In genomic region chr14:93207468-93208308, GRCh38 we compare ENCODE assay signal across 8 cellular contexts. TPM values are rescaled to one million over a fixed set of nuclear protein-coding genes. Genes with fewer than 3 reads are reported as not detected.
A peak's percentile ranks its signal among the peaks of the same experiment; 100 is the strongest.
DNase-seq lines count a peak whose midpoint lies in the region; ATAC-seq and TF ChIP-seq lines count a peak whose summit lies in the region.

No MANE protein-coding gene starts in this region.

- ATAC-seq in GM18870 (IDR thresholded peaks at IDR 0.05; ENCODE audit: unreplicated experiment) = peak; percentile 26
- ATAC-seq in HG03103 (IDR thresholded peaks at IDR 0.05; ENCODE audit: low read depth, unreplicated experiment) = peak; percentile 13
- peak; percentile 62 for ATAC-seq in activated naive CD8-positive, alpha-beta T cell treated with anti-CD3 and anti-CD28 coated beads, Interleukin-2, amount 50 U/mL, for 24 hours

- peak overlapping the region; percentile 79 for H3K4me2 ChIP-seq in osteoblast (ENCODE audit: insufficient read depth, low read length)

- H3K4me3 ChIP-seq in cardiac muscle cell (peak overlapping the region; percentile 83), osteoblast (ENCODE audit: insufficient read depth, low read length) (peak overlapping the region; percentile 99)

- peaks cover 41% of the 10 kb centered on the region for H3K4me1 Mint-ChIP-seq in activated naive CD8-positive, alpha-beta T cell treated with anti-CD3 and anti-CD28 coated beads, Interleukin-2, amount 50 U/mL, for 24 hours

- H3K4me3 Mint-ChIP-seq in activated naive CD8-positive, alpha-beta T cell treated with anti-CD3 and anti-CD28 coated beads, Interleukin-2, amount 50 U/mL, for 24 hours = peak overlapping the region; percentile 84

- DNase-seq in CD1c-positive myeloid dendritic cell (ENCODE audit: extremely low spot score) (peak; percentile 40), NCI-H524 treated with DMSO at 0.1 percent for 48 hours (lab: John Stamatoyannopoulos, UW) (peak; percentile 56), cardiac muscle cell (ENCODE audit: low read depth in 1 of 2, low spot score in 1 of 2) (peak; percentile 64 to 69), osteoblast (ENCODE audit: insufficient read length, low spot score, missing footprints) (peak; percentile 86), retina (no peak)
- DNase-seq in activated naive CD8-positive, alpha-beta T cell treated with anti-CD3 and anti-CD28 coated beads, Interleukin-2, amount 50 U/mL, for 24 hours = peak; percentile 49

- H3K79me2 ChIP-seq in osteoblast (ENCODE audit: insufficient read depth, low read length) = peaks cover 50% of the 10 kb centered on the region

- no peaks in the 10 kb centered on the region for H3K27me3 Mint-ChIP-seq in activated naive CD8-positive, alpha-beta T cell treated with anti-CD3 and anti-CD28 coated beads, Interleukin-2, amount 50 U/mL, for 24 hours

- peak; percentile 49 for TF ChIP-seq CTCF in cardiac muscle cell (IDR thresholded peaks at IDR 0.05; ENCODE audit: low read depth, low read length)
- peak; percentile 39 for TF ChIP-seq CTCF in osteoblast (IDR thresholded peaks at IDR 0.05; ENCODE audit: extremely low read depth, low read depth, low read length)

- H3K27me3 ChIP-seq in cardiac muscle cell (no peaks in the 10 kb centered on the region), osteoblast (ENCODE audit: insufficient read depth, low read length) (no peaks in the 10 kb centered on the region)

- peaks cover 27% of the 10 kb centered on the region for H3K36me3 Mint-ChIP-seq in activated naive CD8-positive, alpha-beta T cell treated with anti-CD3 and anti-CD28 coated beads, Interleukin-2, amount 50 U/mL, for 24 hours (ENCODE audit: low read depth)

- no peaks in the 10 kb centered on the region for H3K9me3 ChIP-seq in cardiac muscle cell (ENCODE audit: low read depth)
- H3K9me3 ChIP-seq in osteoblast (ENCODE audit: low read depth, low read length) = no peaks in the 10 kb centered on the region

- H3K27ac Mint-ChIP-seq in activated naive CD8-positive, alpha-beta T cell treated with anti-CD3 and anti-CD28 coated beads, Interleukin-2, amount 50 U/mL, for 24 hours = peak overlapping the region; percentile 88

- no peaks in the 10 kb centered on the region for H3K9me3 Mint-ChIP-seq in activated naive CD8-positive, alpha-beta T cell treated with anti-CD3 and anti-CD28 coated beads, Interleukin-2, amount 50 U/mL, for 24 hours

- H2AFZ ChIP-seq in osteoblast (ENCODE audit: low read length) = peak overlapping the region; percentile 93

- H3K4me1 ChIP-seq in cardiac muscle cell (ENCODE audit: low read depth) (peaks cover 10% of the 10 kb centered on the region), osteoblast (ENCODE audit: insufficient read depth, low read length) (peaks cover 20% of the 10 kb centered on the region)

- H3K27ac ChIP-seq in cardiac muscle cell (peak overlapping the region; percentile 77), osteoblast (ENCODE audit: low read depth, low read length) (peak overlapping the region; percentile 80)

- H3K36me3 ChIP-seq in cardiac muscle cell = peaks cover 6% of the 10 kb centered on the region
- H3K36me3 ChIP-seq in osteoblast (ENCODE audit: insufficient read depth, low read length) = peaks cover 7% of the 10 kb centered on the region

- no peaks in the 10 kb centered on the region for H4K20me1 ChIP-seq in osteoblast (ENCODE audit: insufficient read depth, low read length)

RNA-seq across cellular contexts. Expression of gene UBR7, which starts 0.6 kb away (rescaled TPM):
- 24.6 and 27.2 TPM in 2 replicates for total RNA-seq in cardiac muscle cell
- polyA plus RNA-seq in cardiac muscle cell = 29.1 and 31.9 TPM in 2 replicates
- 20.6 and 25.3 TPM in 2 replicates for total RNA-seq in osteoblast

RNA-seq across cellular contexts. Expression of gene GON7, which starts 0.8 kb away (rescaled TPM):
- total RNA-seq in cardiac muscle cell (9.2 and 18.1 TPM in 2 replicates), osteoblast (11.2 and 11.6 TPM in 2 replicates)
- 22.2 and 24.6 TPM in 2 replicates for polyA plus RNA-seq in cardiac muscle cell

RNA-seq across cellular contexts. Expression of gene LYSET, which starts 22.6 kb away (rescaled TPM):
- total RNA-seq in cardiac muscle cell (7.5 and 10.5 TPM in 2 replicates), osteoblast (10.1 and 11.5 TPM in 2 replicates)
- 42.3 and 48.9 TPM in 2 replicates for polyA plus RNA-seq in cardiac muscle cell

RNA-seq across cellular contexts. Expression of gene MOAP1, which starts 23.0 kb away (rescaled TPM):
- total RNA-seq in cardiac muscle cell (85.5 and 99.6 TPM in 2 replicates), osteoblast (16.6 and 18.3 TPM in 2 replicates)
- polyA plus RNA-seq in cardiac muscle cell = 93.2 and 107 TPM in 2 replicates
